11 cellular contexts compared by ENCODE assay signal in the genomic region with DNA sequence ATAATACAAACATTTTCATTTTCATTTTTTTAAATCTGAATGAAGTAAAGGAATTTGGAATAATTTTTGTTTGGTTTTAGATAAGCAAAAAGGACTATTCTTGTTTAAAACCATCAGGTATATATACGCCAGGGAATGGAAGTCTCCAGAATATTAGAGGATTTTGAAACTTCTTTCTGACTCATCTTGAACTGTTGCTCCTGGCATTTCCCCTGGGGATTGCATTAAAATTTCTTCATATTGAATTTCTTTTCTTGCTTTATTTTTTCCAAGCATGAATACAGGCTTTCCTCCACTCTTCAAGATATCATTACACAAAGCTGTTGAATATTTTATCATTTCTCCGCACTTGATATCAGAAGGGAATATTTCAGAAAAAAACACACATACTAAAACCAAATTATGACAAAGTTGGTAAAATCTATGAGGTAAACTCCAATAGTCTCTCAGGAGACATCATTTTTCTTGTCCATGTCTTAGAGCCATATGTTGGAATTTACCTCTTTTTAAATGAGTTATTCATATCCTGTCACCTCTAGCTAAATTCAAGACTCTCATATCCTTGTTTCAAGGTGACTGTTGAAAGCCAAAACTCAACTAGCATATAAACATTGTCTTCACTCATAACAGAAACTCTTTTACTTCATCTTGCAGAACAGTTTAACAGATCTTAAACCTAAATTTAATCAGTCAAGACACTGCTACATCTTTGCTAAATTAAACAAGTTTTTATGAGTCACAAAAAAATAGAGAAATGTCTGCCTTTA. TPM values are rescaled to one million over a fixed set of nuclear protein-coding genes. Genes with fewer than 3 reads are reported as not detected.
DNase-seq lines count a peak whose midpoint lies in the region; ATAC-seq lines count a peak whose summit lies in the region.
"Had no signal": no experiment of that assay in that cellular context is flagged by ENCODE, and none has a peak within 500 bp of the region (broad histone marks: within the 10 kb centered on the region; RNA-seq: fewer than 3 reads in every experiment).

No MANE protein-coding gene starts in this region.

- intact Hi-C loops in posterior vena cava (cut with DNase I) = no loop called here

- DNase-seq in NCI-H226 (peak; percentile 31), smooth muscle cell of the brain vasculature (ENCODE audit: low read depth, low spot score) (peak; percentile 44), posterior vena cava (ENCODE audit: low spot score) (no peak), NCI-H2227 (lab: John Stamatoyannopoulos, UW; ENCODE audit: unreplicated experiment) (no peak), NCI-H1694 treated with DMSO at 0.1 percent for 48 hours (lab: John Stamatoyannopoulos, UW) (no peak)
- DNase-seq: activated naive CD4-positive, alpha-beta T cell treated with anti-CD3 and anti-CD28 coated beads for 36 hours; foreskin melanocyte; NCI-H526; stimulated activated CD4-positive, alpha-beta T cell treated with anti-CD3 and anti-CD28 coated beads, Interleukin-4, amount 100 ng/mL, for 1 hour had no signal

- ATAC-seq in GM19035 (IDR thresholded peaks at IDR 0.05; ENCODE audit: unreplicated experiment) (peak; percentile 67), HG02759 (IDR thresholded peaks at IDR 0.05; ENCODE audit: unreplicated experiment) (peak; percentile 93)

RNA-seq across cellular contexts. Expression of a gene that starts 20.7 kb away (rescaled TPM):
- not detected for total RNA-seq in posterior vena cava
- total RNA-seq: activated naive CD4-positive, alpha-beta T cell treated with anti-CD3 and anti-CD28 coated beads for 36 hours had no signal

RNA-seq across cellular contexts. Expression of a gene that starts 50.3 kb away (rescaled TPM):
- total RNA-seq in posterior vena cava = not detected
- total RNA-seq: activated naive CD4-positive, alpha-beta T cell treated with anti-CD3 and anti-CD28 coated beads for 36 hours had no signal

RNA-seq across cellular contexts. Expression of a gene that starts 55.3 kb away (rescaled TPM):
- not detected for total RNA-seq in posterior vena cava
- total RNA-seq: activated naive CD4-positive, alpha-beta T cell treated with anti-CD3 and anti-CD28 coated beads for 36 hours had no signal

Comparison
In these comparisons a context has a peak if more than half of its experiments do, and no peak if none do; other contexts are left out.
1. DNase-seq: peak in NCI-H226 (single experiment) and smooth muscle cell of the brain vasculature (single experiment); none in posterior vena cava (single experiment), NCI-H2227 (single experiment) and NCI-H1694 treated with DMSO at 0.1 percent for 48 hours (single experiment).